ENCODE assay signal across 22 cellular contexts in genomic region chr3:194775731-194776130, GRCh38.
"Had no signal": no experiment of that assay in that cellular context is flagged by ENCODE, and none has a peak within 500 bp of the region (broad histone marks: within the 10 kb centered on the region; RNA-seq: fewer than 3 reads in every experiment).

No MANE protein-coding gene starts in this region.

- H3K4me2 ChIP-seq: hepatocyte had no signal

- H3K36me3 Mint-ChIP-seq: natural killer cell treated with Interleukin-12 subunit alpha and Interleukin-12 subunit beta and Interleukin-15 and Interleukin-18, amount 100 ng/mL, for 72 hours; stimulated activated memory B cell treated with anti-CD40 and anti-IgM and Interleukin-4, amounts not matched to agents 10 μg/mL and 1 μg/mL and 100 μg/mL, for 72 hours had no signal

- H3K4me3 ChIP-seq: esophagus squamous epithelium, hepatocyte, lung, pancreas, prostate gland, spleen, tibial artery, upper lobe of left lung, uterus had no signal

- H3K27ac ChIP-seq: esophagus squamous epithelium, hepatocyte, pancreas, prostate gland, spleen, tibial artery, upper lobe of left lung, uterus had no signal

- H3K4me1 ChIP-seq: pancreas, uterus had no signal

- H3K9me3 ChIP-seq: esophagus squamous epithelium, pancreas, prostate gland, spleen, tibial artery, upper lobe of left lung, uterus had no signal

- H3K36me3 ChIP-seq: esophagus squamous epithelium, pancreas, prostate gland, spleen, tibial artery, upper lobe of left lung, uterus had no signal

- H3K4me3 Mint-ChIP-seq: dendritic cell treated with granulocyte-macrophage colony-stimulating factor and Interleukin-4, amounts not matched to agents 40 ng/mL and 50 ng/mL, for 4 days; natural killer cell treated with Interleukin-12 subunit alpha and Interleukin-12 subunit beta and Interleukin-15 and Interleukin-18, amount 100 ng/mL, for 72 hours; stimulated activated memory B cell treated with anti-CD40 and anti-IgM and Interleukin-4, amounts not matched to agents 10 μg/mL and 1 μg/mL and 100 μg/mL, for 72 hours; stimulated activated naive CD8-positive, alpha-beta T cell treated with anti-CD3 and anti-CD28 coated beads, Interleukin-15, Interleukin-2, amounts not matched to agents 100 ng/mL and 50 ng/mL, for 24 hours had no signal

- H3K27ac Mint-ChIP-seq: dendritic cell treated with granulocyte-macrophage colony-stimulating factor and Interleukin-4, amounts not matched to agents 40 ng/mL and 50 ng/mL, for 4 days; stimulated activated memory B cell treated with anti-CD40 and anti-IgM and Interleukin-4, amounts not matched to agents 10 μg/mL and 1 μg/mL and 100 μg/mL, for 72 hours; stimulated activated naive CD8-positive, alpha-beta T cell treated with anti-CD3 and anti-CD28 coated beads, Interleukin-15, Interleukin-2, amounts not matched to agents 100 ng/mL and 50 ng/mL, for 24 hours had no signal

- DNase-seq: esophagus squamous epithelium; foreskin melanocyte; left colon; left ventricle myocardium superior; midbrain; occipital lobe; pancreas; spleen; stimulated activated CD4-positive, alpha-beta T cell treated with anti-CD3 and anti-CD28 coated beads, Interleukin-15, amount 100 ng/mL, for 24 hours; stimulated activated CD4-positive, alpha-beta T cell treated with anti-CD3 and anti-CD28 coated beads, Interleukin-1b, Interleukin-23, amount 100 ng/mL, for 48 hours; stimulated activated CD4-positive, alpha-beta T cell treated with anti-CD3 and anti-CD28 coated beads, Interleukin-4, amount 100 ng/mL, for 24 hours; tibial artery; upper lobe of left lung; uterus had no signal

- H2AFZ ChIP-seq: hepatocyte had no signal

- ATAC-seq: left colon; left ventricle myocardium superior; natural killer cell treated with Interleukin-12 subunit alpha and Interleukin-12 subunit beta and Interleukin-15 and Interleukin-18, amount 100 ng/mL, for 72 hours; pancreas; sciatic nerve; stimulated activated memory B cell treated with anti-CD40 and anti-IgM and Interleukin-4, amounts not matched to agents 10 μg/mL and 1 μg/mL and 100 μg/mL, for 72 hours had no signal

- H3K79me2 ChIP-seq: hepatocyte had no signal

- H3K9me3 Mint-ChIP-seq: dendritic cell treated with granulocyte-macrophage colony-stimulating factor and Interleukin-4, amounts not matched to agents 40 ng/mL and 50 ng/mL, for 4 days; natural killer cell treated with Interleukin-12 subunit alpha and Interleukin-12 subunit beta and Interleukin-15 and Interleukin-18, amount 100 ng/mL, for 72 hours; stimulated activated memory B cell treated with anti-CD40 and anti-IgM and Interleukin-4, amounts not matched to agents 10 μg/mL and 1 μg/mL and 100 μg/mL, for 72 hours; stimulated activated naive CD8-positive, alpha-beta T cell treated with anti-CD3 and anti-CD28 coated beads, Interleukin-15, Interleukin-2, amounts not matched to agents 100 ng/mL and 50 ng/mL, for 24 hours had no signal

- H3K27me3 ChIP-seq: esophagus squamous epithelium, hepatocyte, pancreas, spleen, upper lobe of left lung, uterus had no signal
